1 cellular context compared by ENCODE assay signal in the genomic region with DNA sequence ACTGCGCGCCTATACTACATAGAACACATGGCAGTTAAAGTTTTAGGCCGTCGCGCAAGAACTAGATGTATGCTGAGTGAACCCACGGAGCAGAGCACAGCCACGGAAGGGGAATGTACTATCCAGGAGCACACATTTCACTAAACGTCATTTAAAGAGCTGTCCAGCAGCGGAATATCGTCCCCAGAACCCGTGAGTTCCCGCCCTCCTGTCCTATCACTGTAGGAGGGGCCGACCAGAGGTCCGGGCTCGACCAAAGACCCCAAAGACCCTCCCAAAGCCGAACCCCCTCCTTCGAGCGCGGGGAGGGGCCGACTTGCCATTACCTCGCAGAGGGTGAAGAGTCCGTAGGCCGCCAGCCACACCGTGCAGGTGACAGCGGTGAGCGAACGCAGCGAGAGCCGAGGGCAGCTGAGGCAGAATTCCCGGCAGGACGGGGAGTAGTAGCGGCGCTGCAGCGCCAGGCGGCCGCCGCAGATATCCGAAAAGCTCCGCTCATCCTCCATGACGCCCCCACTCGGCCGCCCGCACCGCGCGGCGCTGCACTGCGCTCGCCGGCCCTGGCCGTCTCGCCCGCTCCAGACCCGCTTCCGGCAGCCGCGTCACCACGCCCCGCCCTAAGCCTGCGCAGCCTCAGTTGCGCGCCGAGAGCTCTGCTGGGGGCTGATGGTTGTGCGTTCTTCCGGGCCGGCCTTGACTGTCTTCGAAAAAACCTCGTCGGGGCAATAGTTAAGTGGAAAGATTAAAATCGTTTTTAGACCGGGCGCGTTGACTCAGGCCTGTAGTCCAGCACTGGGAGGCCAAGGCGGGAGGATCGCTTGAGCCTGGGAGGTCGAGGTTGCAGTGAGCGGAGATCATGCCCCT.
TF ChIP-seq lines count a peak whose summit lies in the region.

A gene with protein sequence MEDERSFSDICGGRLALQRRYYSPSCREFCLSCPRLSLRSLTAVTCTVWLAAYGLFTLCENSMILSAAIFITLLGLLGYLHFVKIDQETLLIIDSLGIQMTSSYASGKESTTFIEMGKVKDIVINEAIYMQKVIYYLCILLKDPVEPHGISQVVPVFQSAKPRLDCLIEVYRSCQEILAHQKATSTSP (minus strand): TSS at position 571 of the 864 bp plus-strand sequence. CDS start 65 bp downstream, at position 506.

TF ChIP-seq in HepG2, 621 proteins besides CTCF, POLR2A, EP300 and RAD21 (continued from another document and continues in another):
- TF ChIP-seq, protein P1, sequence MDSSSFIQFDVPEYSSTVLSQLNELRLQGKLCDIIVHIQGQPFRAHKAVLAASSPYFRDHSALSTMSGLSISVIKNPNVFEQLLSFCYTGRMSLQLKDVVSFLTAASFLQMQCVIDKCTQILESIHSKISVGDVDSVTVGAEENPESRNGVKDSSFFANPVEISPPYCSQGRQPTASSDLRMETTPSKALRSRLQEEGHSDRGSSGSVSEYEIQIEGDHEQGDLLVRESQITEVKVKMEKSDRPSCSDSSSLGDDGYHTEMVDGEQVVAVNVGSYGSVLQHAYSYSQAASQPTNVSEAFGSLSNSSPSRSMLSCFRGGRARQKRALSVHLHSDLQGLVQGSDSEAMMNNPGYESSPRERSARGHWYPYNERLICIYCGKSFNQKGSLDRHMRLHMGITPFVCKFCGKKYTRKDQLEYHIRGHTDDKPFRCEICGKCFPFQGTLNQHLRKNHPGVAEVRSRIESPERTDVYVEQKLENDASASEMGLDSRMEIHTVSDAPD (CRISPR knock-in tag; IDR thresholded peaks at IDR 0.05) = 0 out of 2 replicates have a peak, but pooled peaks have one; percentile 68
- TF ChIP-seq TSC22D2 (CRISPR knock-in tag; IDR thresholded peaks at IDR 0.05; ENCODE audit: borderline replicate concordance) (no peak), ZNF354B (CRISPR knock-in tag; IDR thresholded peaks at IDR 0.05) (peak; percentile 61; the same call in 1 of the 2 replicates), ZNF839 (CRISPR knock-in tag; IDR thresholded peaks at IDR 0.05; ENCODE audit: borderline replicate concordance) (no peak), ZNF781 (CRISPR knock-in tag; IDR thresholded peaks at IDR 0.05; ENCODE audit: borderline replicate concordance, not compliant biosample characterization) (no peak), PTBP1 (IDR thresholded peaks at IDR 0.05; ENCODE audit: low read depth, low read length, poor library complexity, severe bottlenecking) (no peak), HES4 (CRISPR knock-in tag; IDR thresholded peaks at IDR 0.05; ENCODE audit: borderline replicate concordance) (no peak), ZNF576 (CRISPR knock-in tag; IDR thresholded peaks at IDR 0.05) (no peak), FOXA3 (CRISPR knock-in tag; IDR thresholded peaks at IDR 0.05) (peak; percentile 32; the same call in 1 of the 2 replicates), ELK4 (CRISPR knock-in tag; IDR thresholded peaks at IDR 0.05; ENCODE audit: borderline replicate concordance) (no peak), SMARCE1 (IDR thresholded peaks at IDR 0.05; ENCODE audit: borderline replicate concordance) (no peak), GLI4 (CRISPR knock-in tag; IDR thresholded peaks at IDR 0.05; ENCODE audit: borderline replicate concordance) (peak; percentile 7; the same call in 1 of the 2 replicates), ZNF280D (CRISPR knock-in tag; IDR thresholded peaks at IDR 0.05) (no peak), DDIT3 (CRISPR knock-in tag; IDR thresholded peaks at IDR 0.05) (no peak), ZSCAN5A (CRISPR knock-in tag; IDR thresholded peaks at IDR 0.05; ENCODE audit: borderline replicate concordance) (peak; percentile 81; the same call in 1 of the 2 replicates), NR3C1 (CRISPR knock-in tag; IDR thresholded peaks at IDR 0.05) (no peak), FOSL1 (CRISPR knock-in tag; IDR thresholded peaks at IDR 0.05; ENCODE audit: borderline replicate concordance) (no peak), RCOR2 (CRISPR knock-in tag; IDR thresholded peaks at IDR 0.05) (no peak), YY1 (IDR thresholded peaks at IDR 0.05; ENCODE audit: insufficient read depth, insufficient replicate concordance, low read depth, low read length) (peak; percentile 85), ATRX (CRISPR knock-in tag; IDR thresholded peaks at IDR 0.05; ENCODE audit: borderline replicate concordance) (no peak)
- TF ChIP-seq, protein P2, sequence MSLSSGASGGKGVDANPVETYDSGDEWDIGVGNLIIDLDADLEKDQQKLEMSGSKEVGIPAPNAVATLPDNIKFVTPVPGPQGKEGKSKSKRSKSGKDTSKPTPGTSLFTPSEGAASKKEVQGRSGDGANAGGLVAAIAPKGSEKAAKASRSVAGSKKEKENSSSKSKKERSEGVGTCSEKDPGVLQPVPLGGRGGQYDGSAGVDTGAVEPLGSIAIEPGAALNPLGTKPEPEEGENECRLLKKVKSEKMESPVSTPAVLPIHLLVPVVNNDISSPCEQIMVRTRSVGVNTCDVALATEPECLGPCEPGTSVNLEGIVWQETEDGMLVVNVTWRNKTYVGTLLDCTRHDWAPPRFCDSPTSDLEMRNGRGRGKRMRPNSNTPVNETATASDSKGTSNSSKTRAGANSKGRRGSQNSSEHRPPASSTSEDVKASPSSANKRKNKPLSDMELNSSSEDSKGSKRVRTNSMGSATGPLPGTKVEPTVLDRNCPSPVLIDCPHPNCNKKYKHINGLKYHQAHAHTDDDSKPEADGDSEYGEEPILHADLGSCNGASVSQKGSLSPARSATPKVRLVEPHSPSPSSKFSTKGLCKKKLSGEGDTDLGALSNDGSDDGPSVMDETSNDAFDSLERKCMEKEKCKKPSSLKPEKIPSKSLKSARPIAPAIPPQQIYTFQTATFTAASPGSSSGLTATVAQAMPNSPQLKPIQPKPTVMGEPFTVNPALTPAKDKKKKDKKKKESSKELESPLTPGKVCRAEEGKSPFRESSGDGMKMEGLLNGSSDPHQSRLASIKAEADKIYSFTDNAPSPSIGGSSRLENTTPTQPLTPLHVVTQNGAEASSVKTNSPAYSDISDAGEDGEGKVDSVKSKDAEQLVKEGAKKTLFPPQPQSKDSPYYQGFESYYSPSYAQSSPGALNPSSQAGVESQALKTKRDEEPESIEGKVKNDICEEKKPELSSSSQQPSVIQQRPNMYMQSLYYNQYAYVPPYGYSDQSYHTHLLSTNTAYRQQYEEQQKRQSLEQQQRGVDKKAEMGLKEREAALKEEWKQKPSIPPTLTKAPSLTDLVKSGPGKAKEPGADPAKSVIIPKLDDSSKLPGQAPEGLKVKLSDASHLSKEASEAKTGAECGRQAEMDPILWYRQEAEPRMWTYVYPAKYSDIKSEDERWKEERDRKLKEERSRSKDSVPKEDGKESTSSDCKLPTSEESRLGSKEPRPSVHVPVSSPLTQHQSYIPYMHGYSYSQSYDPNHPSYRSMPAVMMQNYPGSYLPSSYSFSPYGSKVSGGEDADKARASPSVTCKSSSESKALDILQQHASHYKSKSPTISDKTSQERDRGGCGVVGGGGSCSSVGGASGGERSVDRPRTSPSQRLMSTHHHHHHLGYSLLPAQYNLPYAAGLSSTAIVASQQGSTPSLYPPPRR (CRISPR knock-in tag; IDR thresholded peaks at IDR 0.05; ENCODE audit: borderline replicate concordance) = no peak
- TF ChIP-seq, protein P3, sequence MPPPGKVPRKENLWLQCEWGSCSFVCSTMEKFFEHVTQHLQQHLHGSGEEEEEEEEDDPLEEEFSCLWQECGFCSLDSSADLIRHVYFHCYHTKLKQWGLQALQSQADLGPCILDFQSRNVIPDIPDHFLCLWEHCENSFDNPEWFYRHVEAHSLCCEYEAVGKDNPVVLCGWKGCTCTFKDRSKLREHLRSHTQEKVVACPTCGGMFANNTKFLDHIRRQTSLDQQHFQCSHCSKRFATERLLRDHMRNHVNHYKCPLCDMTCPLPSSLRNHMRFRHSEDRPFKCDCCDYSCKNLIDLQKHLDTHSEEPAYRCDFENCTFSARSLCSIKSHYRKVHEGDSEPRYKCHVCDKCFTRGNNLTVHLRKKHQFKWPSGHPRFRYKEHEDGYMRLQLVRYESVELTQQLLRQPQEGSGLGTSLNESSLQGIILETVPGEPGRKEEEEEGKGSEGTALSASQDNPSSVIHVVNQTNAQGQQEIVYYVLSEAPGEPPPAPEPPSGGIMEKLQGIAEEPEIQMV (CRISPR knock-in tag; IDR thresholded peaks at IDR 0.05; ENCODE audit: low read depth) = no peak
- TF ChIP-seq, protein P4, sequence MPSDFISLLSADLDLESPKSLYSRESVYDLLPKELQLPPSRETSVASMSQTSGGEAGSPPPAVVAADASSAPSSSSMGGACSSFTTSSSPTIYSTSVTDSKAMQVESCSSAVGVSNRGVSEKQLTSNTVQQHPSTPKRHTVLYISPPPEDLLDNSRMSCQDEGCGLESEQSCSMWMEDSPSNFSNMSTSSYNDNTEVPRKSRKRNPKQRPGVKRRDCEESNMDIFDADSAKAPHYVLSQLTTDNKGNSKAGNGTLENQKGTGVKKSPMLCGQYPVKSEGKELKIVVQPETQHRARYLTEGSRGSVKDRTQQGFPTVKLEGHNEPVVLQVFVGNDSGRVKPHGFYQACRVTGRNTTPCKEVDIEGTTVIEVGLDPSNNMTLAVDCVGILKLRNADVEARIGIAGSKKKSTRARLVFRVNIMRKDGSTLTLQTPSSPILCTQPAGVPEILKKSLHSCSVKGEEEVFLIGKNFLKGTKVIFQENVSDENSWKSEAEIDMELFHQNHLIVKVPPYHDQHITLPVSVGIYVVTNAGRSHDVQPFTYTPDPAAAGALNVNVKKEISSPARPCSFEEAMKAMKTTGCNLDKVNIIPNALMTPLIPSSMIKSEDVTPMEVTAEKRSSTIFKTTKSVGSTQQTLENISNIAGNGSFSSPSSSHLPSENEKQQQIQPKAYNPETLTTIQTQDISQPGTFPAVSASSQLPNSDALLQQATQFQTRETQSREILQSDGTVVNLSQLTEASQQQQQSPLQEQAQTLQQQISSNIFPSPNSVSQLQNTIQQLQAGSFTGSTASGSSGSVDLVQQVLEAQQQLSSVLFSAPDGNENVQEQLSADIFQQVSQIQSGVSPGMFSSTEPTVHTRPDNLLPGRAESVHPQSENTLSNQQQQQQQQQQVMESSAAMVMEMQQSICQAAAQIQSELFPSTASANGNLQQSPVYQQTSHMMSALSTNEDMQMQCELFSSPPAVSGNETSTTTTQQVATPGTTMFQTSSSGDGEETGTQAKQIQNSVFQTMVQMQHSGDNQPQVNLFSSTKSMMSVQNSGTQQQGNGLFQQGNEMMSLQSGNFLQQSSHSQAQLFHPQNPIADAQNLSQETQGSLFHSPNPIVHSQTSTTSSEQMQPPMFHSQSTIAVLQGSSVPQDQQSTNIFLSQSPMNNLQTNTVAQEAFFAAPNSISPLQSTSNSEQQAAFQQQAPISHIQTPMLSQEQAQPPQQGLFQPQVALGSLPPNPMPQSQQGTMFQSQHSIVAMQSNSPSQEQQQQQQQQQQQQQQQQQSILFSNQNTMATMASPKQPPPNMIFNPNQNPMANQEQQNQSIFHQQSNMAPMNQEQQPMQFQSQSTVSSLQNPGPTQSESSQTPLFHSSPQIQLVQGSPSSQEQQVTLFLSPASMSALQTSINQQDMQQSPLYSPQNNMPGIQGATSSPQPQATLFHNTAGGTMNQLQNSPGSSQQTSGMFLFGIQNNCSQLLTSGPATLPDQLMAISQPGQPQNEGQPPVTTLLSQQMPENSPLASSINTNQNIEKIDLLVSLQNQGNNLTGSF (CRISPR knock-in tag; IDR thresholded peaks at IDR 0.05) = no peak
- TF ChIP-seq, protein P5, sequence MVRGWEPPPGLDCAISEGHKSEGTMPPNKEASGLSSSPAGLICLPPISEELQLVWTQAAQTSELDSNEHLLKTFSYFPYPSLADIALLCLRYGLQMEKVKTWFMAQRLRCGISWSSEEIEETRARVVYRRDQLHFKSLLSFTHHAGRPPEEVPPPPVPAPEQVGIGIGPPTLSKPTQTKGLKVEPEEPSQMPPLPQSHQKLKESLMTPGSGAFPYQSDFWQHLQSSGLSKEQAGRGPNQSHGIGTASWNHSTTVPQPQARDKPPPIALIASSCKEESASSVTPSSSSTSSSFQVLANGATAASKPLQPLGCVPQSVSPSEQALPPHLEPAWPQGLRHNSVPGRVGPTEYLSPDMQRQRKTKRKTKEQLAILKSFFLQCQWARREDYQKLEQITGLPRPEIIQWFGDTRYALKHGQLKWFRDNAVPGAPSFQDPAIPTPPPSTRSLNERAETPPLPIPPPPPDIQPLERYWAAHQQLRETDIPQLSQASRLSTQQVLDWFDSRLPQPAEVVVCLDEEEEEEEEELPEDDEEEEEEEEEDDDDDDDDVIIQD (CRISPR knock-in tag; IDR thresholded peaks at IDR 0.05; ENCODE audit: low read depth) = peak; percentile 57; the same call in 1 of the 2 replicates
